29 cellular contexts compared by ENCODE assay signal in genomic region chr9:38129366-38129765, GRCh38.
"Had no signal": no experiment of that assay in that cellular context is flagged by ENCODE, and none has a peak within 500 bp of the region (broad histone marks: within the 10 kb centered on the region; RNA-seq: fewer than 3 reads in every experiment).

No MANE protein-coding gene starts in this region.

- H3K27me3 ChIP-seq: ascending aorta, breast epithelium, cardiac muscle cell, colonic mucosa had no signal

- H3K4me1 ChIP-seq: ascending aorta, breast epithelium, colonic mucosa, gastroesophageal sphincter had no signal

- ATAC-seq: activated CD4-positive, CD25-positive, alpha-beta regulatory T cell treated with anti-CD3 and anti-CD28 coated beads, Interleukin-2, amount 50 U/mL, for 24 hours; activated CD8-positive, alpha-beta memory T cell treated with anti-CD3 and anti-CD28 coated beads, Interleukin-2, amount 10 ng/mL, durations not matched to agents 7 days and 5 days; activated CD8-positive, alpha-beta T cell treated with anti-CD3 and anti-CD28 coated beads, Interleukin-2, amount 10 ng/mL, durations not matched to agents 7 days and 5 days; activated naive CD4-positive, alpha-beta T cell treated with anti-CD3 and anti-CD28 coated beads, Interleukin-2, amount 50 U/mL, for 72 hours; gastroesophageal sphincter; T-helper 17 cell had no signal

- H3K27ac ChIP-seq: ascending aorta, breast epithelium, cardiac muscle cell, colonic mucosa, epithelial cell of prostate, esophagus squamous epithelium, gastroesophageal sphincter, WERI-Rb-1 had no signal

- DNase-seq: activated B cell treated with CpG ODN at 0.5 μM for 24 hours; activated CD4-positive, alpha-beta T cell treated with anti-CD3 and anti-CD28 coated beads for 48 hours; activated CD4-positive, alpha-beta T cell treated with anti-CD3 and anti-CD28 coated beads, Interleukin-2, amount 50 U/mL, for 1 hour; activated CD4-positive, alpha-beta T cell treated with anti-CD3 and anti-CD28 coated beads, Interleukin-2, amount 50 U/mL, for 48 hours; activated CD8-positive, alpha-beta memory T cell treated with anti-CD3 and anti-CD28 coated beads, Interleukin-2, amount 10 ng/mL, durations not matched to agents 7 days and 5 days; activated CD8-positive, alpha-beta memory T cell treated with anti-CD3 and anti-CD28 coated beads, Interleukin-2, amount 50 U/mL, for 4 hours; activated CD8-positive, alpha-beta T cell treated with anti-CD3 and anti-CD28 coated beads, Interleukin-2, amount 10 ng/mL, durations not matched to agents 7 days and 5 days; activated effector memory CD4-positive, alpha-beta T cell treated with anti-CD3 and anti-CD28 coated beads, Interleukin-2, amount 50 U/mL, for 16 hours; activated naive CD4-positive, alpha-beta T cell treated with anti-CD3 and anti-CD28 coated beads, Interleukin-2, amount 10 ng/mL, durations not matched to agents 7 days and 5 days; activated naive CD8-positive, alpha-beta T cell treated with anti-CD3 and anti-CD28 coated beads, Interleukin-2, amount 10 ng/mL, durations not matched to agents 7 days and 5 days; activated T-cell treated with anti-CD3 and anti-CD28 coated beads, Interleukin-2, amount 50 U/mL, for 1 hour; activated T-cell treated with anti-CD3 and anti-CD28 coated beads, Interleukin-2, amount 50 U/mL, for 48 hours; central memory CD4-positive, alpha-beta T cell; cerebellar nuclear complex; colonic mucosa; effector CD8-positive, alpha-beta T cell; esophagus squamous epithelium; foreskin melanocyte; T-helper 1 cell; T-helper 17 cell; T1000; WERI-Rb-1 had no signal

- H3K36me3 ChIP-seq: ascending aorta, breast epithelium, cardiac muscle cell, colonic mucosa, esophagus squamous epithelium, gastroesophageal sphincter, WERI-Rb-1 had no signal

- H3K4me3 ChIP-seq: ascending aorta, breast epithelium, cardiac muscle cell, colonic mucosa, esophagus squamous epithelium, gastroesophageal sphincter had no signal

- H3K9me3 ChIP-seq: ascending aorta, breast epithelium, colonic mucosa, esophagus squamous epithelium, gastroesophageal sphincter had no signal
